8 cellular contexts compared by ENCODE assay signal in the genomic region with DNA sequence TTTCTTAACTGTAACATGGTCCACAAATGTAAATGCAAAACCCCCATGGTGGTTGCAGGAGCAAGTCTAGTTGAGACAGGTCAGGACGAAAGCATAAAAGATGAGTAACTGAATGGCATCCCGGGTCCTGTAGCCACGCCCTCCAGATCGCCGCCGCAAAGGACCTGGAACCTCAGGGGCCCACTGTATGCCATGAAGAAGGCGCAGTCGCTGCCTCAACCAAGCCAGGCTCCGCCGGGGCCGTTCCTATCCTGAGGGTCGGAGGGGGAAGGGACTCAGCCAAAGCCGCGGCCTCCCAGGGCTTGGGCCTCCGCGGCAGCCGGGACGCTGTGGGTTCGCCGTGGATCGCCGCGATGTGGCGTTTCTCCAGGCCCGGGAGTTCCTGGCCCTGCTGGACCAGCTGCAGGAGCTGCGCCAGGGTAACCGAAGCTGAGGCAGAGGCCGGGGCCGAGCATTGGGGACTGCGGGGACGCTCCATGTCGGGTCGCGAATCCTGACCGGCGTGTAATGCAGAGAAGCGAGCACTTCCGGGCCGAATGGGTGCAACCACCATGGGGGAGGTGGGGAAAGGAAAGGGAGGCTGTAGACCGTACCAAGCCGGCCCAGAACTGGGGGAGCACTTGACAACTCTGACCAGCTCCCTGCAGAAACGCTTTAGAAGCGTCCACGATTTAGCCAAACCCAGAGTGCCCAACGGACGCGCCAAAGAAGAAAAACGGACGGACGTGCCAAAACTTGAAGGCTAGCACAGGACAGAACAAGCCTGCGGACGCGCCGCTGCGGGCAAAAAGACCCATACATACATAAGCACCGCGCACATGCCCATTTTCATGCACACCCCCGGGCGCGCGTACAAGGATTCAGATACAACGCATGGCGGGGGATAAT. TPM values are rescaled to one million over a fixed set of nuclear protein-coding genes. Genes with fewer than 3 reads are reported as not detected.
A peak's percentile ranks its signal among the peaks of the same experiment; 100 is the strongest.
DNase-seq lines count a peak whose midpoint lies in the region; ATAC-seq and TF ChIP-seq lines count a peak whose summit lies in the region.

No MANE protein-coding gene starts in this region.

- POLR2A ChIA-PET in naive thymus-derived CD4-positive, alpha-beta T cell (lab: Charles Lee) = interaction anchor here (0.5 to 4.6 kb wide), 21 partner anchors 10 to 845 kb away, joined by 3 to 101 read pairs (median 3); a partner anchor contains a TSS

- peak; percentile 98 for DNase-seq in DMS53 (lab: John Stamatoyannopoulos, UW)
- peak; percentile 74 for DNase-seq in KG1 (lab: John Stamatoyannopoulos, UW)
- peak; percentile 97 for DNase-seq in RKO (ENCODE audit: low spot score)
- peak; percentile 78 to 80 for DNase-seq in activated T-helper 1 cell treated with anti-CD3 and anti-CD28 coated beads, Interleukin-2, amount 50 U/mL, for 16 hours (ENCODE audit: low read depth in 1 of 2, low spot score in 1 of 2)
- DNase-seq in fibroblast of lung (ENCODE audit: low read depth in 2 of 2) = peak; percentile 98 to 99
- DNase-seq in naive thymus-derived CD4-positive, alpha-beta T cell = peak; percentile 70 to 90 (median 87)
- DNase-seq in stimulated activated effector memory CD8-positive, alpha-beta T cell treated with anti-CD3 and anti-CD28 coated beads, Interleukin-12 subunit alpha, Interleukin-12 subunit beta, amount 100 ng/mL, for 72 hours (ENCODE audit: low spot score in 2 of 2) = peak; percentile 76 to 94

- H4K20me1 ChIP-seq in fibroblast of lung (ENCODE audit: control insufficient read depth, extremely low read depth, insufficient read depth, low read length) = no peaks in the 10 kb centered on the region

- peak overlapping the region; percentile 84 for H3K9ac ChIP-seq in fibroblast of lung (ENCODE audit: insufficient read depth, low read length)

- peak overlapping the region; percentile 94 for H3K4me2 ChIP-seq in fibroblast of lung (ENCODE audit: extremely low read depth, insufficient read depth, low read length)

- peak overlapping the region; percentile 75 to 86 (median 81) for H3K4me3 ChIP-seq in fibroblast of lung (replicated peaks in 1 of 4; ENCODE audit: control extremely low read depth in 1 of 4, insufficient read depth in 1 of 4, low read depth in 3 of 4, low read length in 4 of 4)
- peak overlapping the region; percentile 89 for H3K4me3 ChIP-seq in naive thymus-derived CD4-positive, alpha-beta T cell (ENCODE audit: low read length)

- H3K4me1 ChIP-seq in fibroblast of lung (ENCODE audit: control insufficient read depth, extremely low read depth, insufficient read depth, low read length) = peaks cover 5% of the 10 kb centered on the region
- peaks cover 0 to 8% of the 10 kb centered on the region in 2 donors for H3K4me1 ChIP-seq in naive thymus-derived CD4-positive, alpha-beta T cell (ENCODE audit: control insufficient read depth in 2 of 2, insufficient read depth in 2 of 2, low read length in 2 of 2)

- peak overlapping the region; percentile 89 to 99 (median 98) for H3K27ac Mint-ChIP-seq in naive thymus-derived CD4-positive, alpha-beta T cell
- H3K27ac Mint-ChIP-seq in stimulated activated effector memory CD8-positive, alpha-beta T cell treated with anti-CD3 and anti-CD28 coated beads, Interleukin-12 subunit alpha, Interleukin-12 subunit beta, amount 100 ng/mL, for 72 hours = peak overlapping the region; percentile 95

- H3K4me3 Mint-ChIP-seq in naive thymus-derived CD4-positive, alpha-beta T cell = peak overlapping the region; percentile 94 to 100 (median 98)
- peak overlapping the region; percentile 93 for H3K4me3 Mint-ChIP-seq in stimulated activated effector memory CD8-positive, alpha-beta T cell treated with anti-CD3 and anti-CD28 coated beads, Interleukin-12 subunit alpha, Interleukin-12 subunit beta, amount 100 ng/mL, for 72 hours

- intact Hi-C loops in naive thymus-derived CD4-positive, alpha-beta T cell (cut with micrococcal nuclease) = loop anchor here (1.0 to 10.0 kb wide), 15 partner anchors 9 to 1106 kb away; a partner anchor contains a TSS

- peak; percentile 84 for ATAC-seq in GM21717 (IDR thresholded peaks at IDR 0.05; ENCODE audit: unreplicated experiment)
- ATAC-seq in naive thymus-derived CD4-positive, alpha-beta T cell = peak; percentile 99
- peak; percentile 98 for ATAC-seq in stimulated activated effector memory CD8-positive, alpha-beta T cell treated with anti-CD3 and anti-CD28 coated beads, Interleukin-12 subunit alpha, Interleukin-12 subunit beta, amount 100 ng/mL, for 72 hours

- H3K9me3 Mint-ChIP-seq in naive thymus-derived CD4-positive, alpha-beta T cell = peaks cover 0 to 1% (median 0%) of the 10 kb centered on the region in 11 donors
- H3K9me3 Mint-ChIP-seq in stimulated activated effector memory CD8-positive, alpha-beta T cell treated with anti-CD3 and anti-CD28 coated beads, Interleukin-12 subunit alpha, Interleukin-12 subunit beta, amount 100 ng/mL, for 72 hours = no peaks in the 10 kb centered on the region

- no peaks in the 10 kb centered on the region for H3K9me3 ChIP-seq in fibroblast of lung (ENCODE audit: control insufficient read depth, insufficient read depth, low read depth, low read length)
- H3K9me3 ChIP-seq in naive thymus-derived CD4-positive, alpha-beta T cell (ENCODE audit: control insufficient read depth in 2 of 3, low read length in 3 of 3) = no peaks in the 10 kb centered on the region

- peaks cover 0 to 9% (median 6%) of the 10 kb centered on the region in 5 donors for H3K36me3 Mint-ChIP-seq in naive thymus-derived CD4-positive, alpha-beta T cell
- H3K36me3 Mint-ChIP-seq in stimulated activated effector memory CD8-positive, alpha-beta T cell treated with anti-CD3 and anti-CD28 coated beads, Interleukin-12 subunit alpha, Interleukin-12 subunit beta, amount 100 ng/mL, for 72 hours = peaks cover 49% of the 10 kb centered on the region

- peaks cover 0 to 26% (median 14%) of the 10 kb centered on the region in 7 donors for H3K4me1 Mint-ChIP-seq in naive thymus-derived CD4-positive, alpha-beta T cell
- peaks cover 15% of the 10 kb centered on the region for H3K4me1 Mint-ChIP-seq in stimulated activated effector memory CD8-positive, alpha-beta T cell treated with anti-CD3 and anti-CD28 coated beads, Interleukin-12 subunit alpha, Interleukin-12 subunit beta, amount 100 ng/mL, for 72 hours

- H3K27ac ChIP-seq in fibroblast of lung (ENCODE audit: insufficient read depth, low read length) = peak overlapping the region; percentile 95
- H3K27ac ChIP-seq in naive thymus-derived CD4-positive, alpha-beta T cell (ENCODE audit: low read depth, low read length) = peak overlapping the region; percentile 87

- H3K79me2 ChIP-seq in fibroblast of lung (ENCODE audit: control insufficient read depth, insufficient read depth, low read length) = no peaks in the 10 kb centered on the region

- CTCF ChIA-PET in naive thymus-derived CD4-positive, alpha-beta T cell (lab: Charles Lee) = interaction anchor here (1.1 to 1.5 kb wide), 2 partner anchors 11 to 229 kb away, joined by 3 to 6 read pairs; a partner anchor contains a TSS

- no peaks in the 10 kb centered on the region for H3K27me3 ChIP-seq in fibroblast of lung (ENCODE audit: control insufficient read depth, insufficient read depth, low read length)
- no peaks in the 10 kb centered on the region for H3K27me3 ChIP-seq in naive thymus-derived CD4-positive, alpha-beta T cell (ENCODE audit: control insufficient read depth in 2 of 2, insufficient read depth in 2 of 2, low read length in 2 of 2)

- peak overlapping the region; percentile 90 for H2AFZ ChIP-seq in fibroblast of lung (ENCODE audit: low read length)

- H3K36me3 ChIP-seq in fibroblast of lung (ENCODE audit: control insufficient read depth, insufficient read depth, low read length) = peaks cover 3% of the 10 kb centered on the region
- H3K36me3 ChIP-seq in naive thymus-derived CD4-positive, alpha-beta T cell (ENCODE audit: control insufficient read depth in 2 of 3, insufficient read depth in 3 of 3, low read length in 3 of 3) = peaks cover 2 to 13% (median 5%) of the 10 kb centered on the region in 3 experiments

- H3K27me3 Mint-ChIP-seq in naive thymus-derived CD4-positive, alpha-beta T cell = no peaks in the 10 kb centered on the region

- no peak for TF ChIP-seq CTCF in fibroblast of lung (conservative IDR thresholded peaks at IDR 0.05 in 1 of 2, IDR thresholded peaks at IDR 0.05 in 1 of 2; ENCODE audit: low read depth in 1 of 2, low read length in 2 of 2)

RNA-seq across cellular contexts. Expression of a gene that starts 11.1 kb away (rescaled TPM):
- 108 and 127 TPM in 2 replicates for total RNA-seq in fibroblast of lung
- polyA plus RNA-seq in fibroblast of lung = 80.0 and 81.0 TPM in 2 replicates
- 74.8 and 75.5 TPM in 2 replicates for polyA plus RNA-seq in fibroblast of lung (2012)
- 63.3 and 67.8 TPM in 2 replicates for polyA minus RNA-seq in fibroblast of lung (ENCODE audit: low replicate concordance)
- 10 to 100 TPM; 65.6 to 91.7 (median 78.1) TPM for total RNA-seq in naive thymus-derived CD4-positive, alpha-beta T cell
- 10 to 100 TPM; 71.4 to 90.7 TPM for polyA plus RNA-seq in naive thymus-derived CD4-positive, alpha-beta T cell

RNA-seq across cellular contexts. Expression of a gene that starts 25.3 kb away (rescaled TPM):
- total RNA-seq in fibroblast of lung = not detected in 2 replicates
- polyA plus RNA-seq in fibroblast of lung = not detected in 2 replicates
- polyA plus RNA-seq in fibroblast of lung (2012) = not detected in 2 replicates
- not detected in 2 replicates for polyA minus RNA-seq in fibroblast of lung (ENCODE audit: low replicate concordance)
- total RNA-seq in naive thymus-derived CD4-positive, alpha-beta T cell = under 1 TPM in 2 of 5 experiments, not detected in 3; 0.56 to 0.93 TPM
- not detected for polyA plus RNA-seq in naive thymus-derived CD4-positive, alpha-beta T cell

RNA-seq across cellular contexts. Expression of a gene that starts 38.7 kb away (rescaled TPM):
- total RNA-seq in fibroblast of lung = 23.9 and 30.4 TPM in 2 replicates
- 30.3 and 38.8 TPM in 2 replicates for polyA plus RNA-seq in fibroblast of lung
- 29.5 and 35.6 TPM in 2 replicates for polyA plus RNA-seq in fibroblast of lung (2012)
- 20.7 and 28.8 TPM in 2 replicates for polyA minus RNA-seq in fibroblast of lung (ENCODE audit: low replicate concordance)
- total RNA-seq in naive thymus-derived CD4-positive, alpha-beta T cell = 10 to 100 TPM; 58.6 to 98.9 (median 87.4) TPM
- polyA plus RNA-seq in naive thymus-derived CD4-positive, alpha-beta T cell = 100 to 1,000 TPM in 1 of 2 donors, 10 to 100 TPM in 1; 92.7 to 134 TPM

Comparison
In these comparisons a context has a peak if more than half of its experiments do, and no peak if none do; other contexts are left out.
1. Peak in every context shown above with its lines: DNase-seq, ATAC-seq, H3K4me3 ChIP-seq and H3K27ac ChIP-seq.